In the genomic region with DNA sequence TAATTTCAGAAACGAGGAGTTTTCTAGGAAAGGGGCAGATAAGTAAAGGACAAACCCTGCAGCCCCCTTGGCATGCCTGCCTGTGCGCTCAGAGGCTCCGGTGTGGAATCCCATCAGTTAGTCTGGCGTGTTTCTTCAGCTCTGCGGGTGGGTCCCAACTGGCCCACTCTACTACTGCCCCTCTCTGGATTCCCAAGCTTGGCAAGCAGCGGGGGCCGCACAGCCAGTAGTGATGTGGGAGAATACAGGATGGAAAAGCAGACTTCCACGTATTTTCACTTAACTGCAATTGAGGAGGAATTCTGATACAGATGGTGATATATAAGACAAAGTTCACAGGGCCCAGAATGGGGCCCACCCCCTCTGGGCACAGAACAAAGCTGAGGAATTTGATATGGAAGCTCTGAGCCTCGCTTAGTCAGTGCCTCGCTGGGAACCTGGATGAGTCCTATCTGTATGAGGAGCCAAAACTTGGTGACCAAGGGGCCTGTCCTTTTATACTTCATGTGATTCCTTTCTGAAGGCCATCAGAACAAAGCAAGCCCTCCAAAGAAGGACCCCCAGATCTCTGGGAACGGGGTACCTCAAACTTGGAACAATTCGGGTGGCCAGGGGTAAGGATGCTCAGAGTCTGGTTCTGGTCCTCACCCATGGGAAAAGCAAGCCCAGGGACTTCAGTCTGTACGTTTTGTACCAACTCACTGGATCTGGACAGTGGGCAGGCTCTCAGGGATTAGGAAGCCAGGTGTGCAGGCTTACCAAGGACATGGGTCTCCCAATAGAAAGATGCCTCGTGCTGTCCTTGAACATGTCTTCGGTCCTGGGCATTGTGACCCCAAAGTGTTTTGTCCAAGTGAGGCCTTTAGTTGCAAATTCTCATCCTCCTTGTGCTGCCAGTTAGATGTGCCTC, we compare ENCODE assay signal across 1 cellular context.
TF ChIP-seq lines count a peak whose summit lies in the region.

No MANE protein-coding gene starts in this region.

TF ChIP-seq in GM12878, 131 proteins besides CTCF, POLR2A, EP300 and RAD21:
- TF ChIP-seq POLR2AphosphoS5 (IDR thresholded peaks at IDR 0.05; ENCODE audit: low read length) (peak; percentile 16; the same call in 1 of the 2 replicates), SUZ12 (IDR thresholded peaks at IDR 0.05; ENCODE audit: unreplicated experiment) (no peak)
